Comparison of ENCODE assay signal across 19 cellular contexts in genomic region chr22:26912985-26913384, GRCh38.
DNase-seq lines count a peak whose midpoint lies in the region; ATAC-seq and TF ChIP-seq lines count a peak whose summit lies in the region.
"Had no signal": no experiment of that assay in that cellular context is flagged by ENCODE, and none has a peak within 500 bp of the region (broad histone marks: within the 10 kb centered on the region; RNA-seq: fewer than 3 reads in every experiment).

No MANE protein-coding gene starts in this region.

- H3K79me2 ChIP-seq in H9 (ENCODE audit: insufficient read depth, low read length): no peaks in the 10 kb centered on the region

- H3K4me2 ChIP-seq in H9 (ENCODE audit: insufficient read depth, insufficient read length, low read length) (no peak overlapping the region), mesenchymal stem cell (ENCODE audit: low read length, poor library complexity, severe bottlenecking) (no peak overlapping the region)
- H3K4me2 ChIP-seq: A549 had no signal

- H3K27me3 Mint-ChIP-seq in H9 (ENCODE audit: low read depth) (peaks cover 68% of the 10 kb centered on the region), brain (no peaks in the 10 kb centered on the region), osteocyte (ENCODE audit: unreplicated experiment) (no peaks in the 10 kb centered on the region)

- no peak overlapping the region for H4K8ac ChIP-seq in H9 (replicated peaks; ENCODE audit: insufficient read length, low read depth, low read length)
- H4K8ac ChIP-seq in mesenchymal stem cell (ENCODE audit: low read length): no peak overlapping the region

- H2AK5ac ChIP-seq in H9 (ENCODE audit: insufficient read length, low read length) (no peak overlapping the region), mesenchymal stem cell (ENCODE audit: low read length, severe bottlenecking) (no peak overlapping the region)

- no peak overlapping the region for H3K56ac ChIP-seq in H9 (ENCODE audit: insufficient read length, low read depth, low read length)

- H2BK12ac ChIP-seq in H9 (ENCODE audit: insufficient read length, low read depth, low read length) (no peak overlapping the region), mesenchymal stem cell (ENCODE audit: low read length in 2 of 2) (no peak overlapping the region)

- WGBS in H9 (ENCODE audit: extremely low coverage, insufficient read length, low lambda C conversion rate): no CpG with 5 or more reads among the region's 16 CpGs
- WGBS in mesenchymal stem cell: 62% methylated on average over 13 of the region's 16 CpGs

- H3K23me2 ChIP-seq in H9 (ENCODE audit: insufficient read length, low read depth, low read length, poor library complexity, severe bottlenecking): no peaks in the 10 kb centered on the region

- H4K91ac ChIP-seq in H9 (ENCODE audit: insufficient read length, low read depth, low read length): no peak overlapping the region
- H4K91ac ChIP-seq in mesenchymal stem cell (ENCODE audit: low read length): no peak overlapping the region

- no peak overlapping the region for H3K4me3 ChIP-seq in mesenchymal stem cell (ENCODE audit: insufficient read depth in 1 of 2, low read depth in 1 of 2, low read length in 2 of 2)
- H3K4me3 ChIP-seq: A549, K562 had no signal

- TF ChIP-seq CTCF in H9 (conservative IDR thresholded peaks at IDR 0.05) (no peak), brain (conservative IDR thresholded peaks at IDR 0.05) (no peak), osteocyte (IDR thresholded peaks at IDR 0.05) (no peak)

- no peak overlapping the region for H3K14ac ChIP-seq in H9 (ENCODE audit: insufficient read depth, low read length)
- no peak overlapping the region for H3K14ac ChIP-seq in mesenchymal stem cell (ENCODE audit: low read length in 2 of 2)

- H3K23ac ChIP-seq in H9 (ENCODE audit: insufficient read length, low read depth, low read length) (no peak overlapping the region), mesenchymal stem cell (ENCODE audit: low read length in 2 of 2) (no peak overlapping the region)

- no peak for ATAC-seq in HG03521 (IDR thresholded peaks at IDR 0.05; ENCODE audit: unreplicated experiment)
- ATAC-seq: A549, K562 had no signal

- no peaks in the 10 kb centered on the region for H3K79me1 ChIP-seq in H9 (ENCODE audit: insufficient read depth, low read depth, low read length, poor library complexity, severe bottlenecking)
- no peaks in the 10 kb centered on the region for H3K79me1 ChIP-seq in mesenchymal stem cell (replicated peaks; ENCODE audit: low read length, poor library complexity, severe bottlenecking)

- no peaks in the 10 kb centered on the region for H3K9me3 ChIP-seq in H9 (ENCODE audit: control insufficient read depth, low read depth, low read length)
- no peaks in the 10 kb centered on the region for H3K9me3 ChIP-seq in mesenchymal stem cell (ENCODE audit: control insufficient read depth, low read length)
- H3K9me3 ChIP-seq: A549, BE2C had no signal

- no peak overlapping the region for H2BK15ac ChIP-seq in H9 (ENCODE audit: low read depth, low read length)
- H2BK15ac ChIP-seq in mesenchymal stem cell (ENCODE audit: low read depth, poor library complexity, severe bottlenecking): no peak overlapping the region

- H3K9ac ChIP-seq in H9 (ENCODE audit: extremely low read depth, insufficient read length, low read length): no peak overlapping the region
- H3K9ac ChIP-seq in mesenchymal stem cell (ENCODE audit: low read length): no peak overlapping the region

- H2BK20ac ChIP-seq in H9 (ENCODE audit: low read depth, low read length, poor library complexity, severe bottlenecking): no peak overlapping the region

- no peak overlapping the region for H3K4me3 Mint-ChIP-seq in H9
- H3K4me3 Mint-ChIP-seq in brain: no peak overlapping the region
- H3K4me3 Mint-ChIP-seq in osteocyte (ENCODE audit: unreplicated experiment): no peak overlapping the region
- H3K4me3 Mint-ChIP-seq: CD4-positive, alpha-beta memory T cell; HFFc6 had no signal

- H4K5ac ChIP-seq in H9 (ENCODE audit: insufficient read length, low read depth, low read length): no peak overlapping the region

- no peaks in the 10 kb centered on the region for H3K36me3 ChIP-seq in mesenchymal stem cell (ENCODE audit: control insufficient read depth in 1 of 2, insufficient read depth in 2 of 2, low read depth in 1 of 2, low read length in 2 of 2)
- H3K36me3 ChIP-seq: BE2C had no signal

- H3K27ac Mint-ChIP-seq in H9: peak overlapping the region in 2 of 3 experiments; percentile 57 to 71; a peak in 2 of 7 replicates
- peak overlapping the region in 4 of 5 experiments; percentile 20 to 90 (median 74) for H3K27ac Mint-ChIP-seq in brain
- H3K27ac Mint-ChIP-seq in osteocyte (ENCODE audit: unreplicated experiment): no peak overlapping the region
- H3K27ac Mint-ChIP-seq: CD4-positive, alpha-beta memory T cell; HFFc6 had no signal

- H4K20me1 ChIP-seq in H9 (ENCODE audit: control insufficient read depth, insufficient read depth, insufficient read length): no peaks in the 10 kb centered on the region

- H2BK120ac ChIP-seq in H9 (ENCODE audit: low read depth, low read length, poor library complexity, severe bottlenecking): no peak overlapping the region
- peak overlapping the region; percentile 27 for H2BK120ac ChIP-seq in mesenchymal stem cell (ENCODE audit: low read depth, low read length)

- H3K36me3 Mint-ChIP-seq in H9 (ENCODE audit: insufficient read depth in 1 of 3, low read depth in 3 of 3) (no peaks in the 10 kb centered on the region), brain (no peaks in the 10 kb centered on the region), osteocyte (ENCODE audit: unreplicated experiment) (no peaks in the 10 kb centered on the region)

- H3K27me3 ChIP-seq in H9 (ENCODE audit: insufficient read depth, low read length) (peaks cover 2% of the 10 kb centered on the region; the same call in 1 of the 2 replicates), mesenchymal stem cell (ENCODE audit: control insufficient read depth in 1 of 2, insufficient read depth in 1 of 2, low read length in 2 of 2) (peaks cover 62 to 76% of the 10 kb centered on the region in 2 experiments)
- H3K27me3 ChIP-seq: BE2C had no signal

- H3K4me1 Mint-ChIP-seq in H9 (peaks cover 20 to 36% of the 10 kb centered on the region in 2 experiments), brain (peaks cover 52% of the 10 kb centered on the region), osteocyte (ENCODE audit: unreplicated experiment) (no peaks in the 10 kb centered on the region)
- H3K4me1 Mint-ChIP-seq: CD4-positive, alpha-beta memory T cell had no signal

- H3K4me1 ChIP-seq in H9 (ENCODE audit: insufficient read depth, low read length) (no peaks in the 10 kb centered on the region; the same call in 1 of the 2 replicates), mesenchymal stem cell (ENCODE audit: control insufficient read depth, insufficient read depth, low read depth, low read length) (no peaks in the 10 kb centered on the region)
- H3K4me1 ChIP-seq: A549, BE2C had no signal

- H3K18ac ChIP-seq in H9 (ENCODE audit: insufficient read length, low read depth, low read length) (no peak overlapping the region), mesenchymal stem cell (ENCODE audit: low read depth in 1 of 2, low read length in 2 of 2) (no peak overlapping the region)

- no peak overlapping the region for H3K4ac ChIP-seq in H9 (ENCODE audit: low read depth, low read length)
- H3K4ac ChIP-seq in mesenchymal stem cell (ENCODE audit: low read depth in 1 of 2, low read length in 2 of 2): no peak overlapping the region

- no peak for DNase-seq in H9
- DNase-seq in mesenchymal stem cell: no peak
- DNase-seq in retina: peak; percentile 69
- DNase-seq in OCI-M1 (lab: John Stamatoyannopoulos, UW): no peak
- no peak for DNase-seq in osteocyte (ENCODE audit: extremely low spot score, unreplicated experiment)
- no peak for DNase-seq in COLO829 (ENCODE audit: low spot score)
- DNase-seq: BE2C; CD4-positive, alpha-beta memory T cell; COR-L47; DMS153; DND-41; GDM1; HFFc6 had no signal

- no peak overlapping the region for H3T11ph ChIP-seq in H9 (ENCODE audit: low read length)

- H2BK5ac ChIP-seq in H9 (ENCODE audit: insufficient read length, low read length): no peak overlapping the region
- H2BK5ac ChIP-seq in mesenchymal stem cell (ENCODE audit: low read depth, low read length, poor library complexity, severe bottlenecking): no peak overlapping the region

- H2AFZ ChIP-seq in H9 (ENCODE audit: low read length) (no peak overlapping the region), mesenchymal stem cell (ENCODE audit: low read depth, low read length) (no peak overlapping the region)

- H3K27ac ChIP-seq in H9 (ENCODE audit: insufficient read length, low read depth, low read length) (no peak overlapping the region), mesenchymal stem cell (ENCODE audit: low read length, poor library complexity, severe bottlenecking) (no peak overlapping the region)
- H3K27ac ChIP-seq: A549, C4-2B, HL-60 had no signal

- H3K9me3 Mint-ChIP-seq in H9: no peaks in the 10 kb centered on the region
- H3K9me3 Mint-ChIP-seq in brain: peaks cover 0 to 4% (median 0%) of the 10 kb centered on the region in 5 experiments
- no peaks in the 10 kb centered on the region for H3K9me3 Mint-ChIP-seq in osteocyte (ENCODE audit: unreplicated experiment)
- H3K9me3 Mint-ChIP-seq: HFFc6 had no signal
